Comparison of ENCODE assay signal across 1 cellular context in the genomic region with DNA sequence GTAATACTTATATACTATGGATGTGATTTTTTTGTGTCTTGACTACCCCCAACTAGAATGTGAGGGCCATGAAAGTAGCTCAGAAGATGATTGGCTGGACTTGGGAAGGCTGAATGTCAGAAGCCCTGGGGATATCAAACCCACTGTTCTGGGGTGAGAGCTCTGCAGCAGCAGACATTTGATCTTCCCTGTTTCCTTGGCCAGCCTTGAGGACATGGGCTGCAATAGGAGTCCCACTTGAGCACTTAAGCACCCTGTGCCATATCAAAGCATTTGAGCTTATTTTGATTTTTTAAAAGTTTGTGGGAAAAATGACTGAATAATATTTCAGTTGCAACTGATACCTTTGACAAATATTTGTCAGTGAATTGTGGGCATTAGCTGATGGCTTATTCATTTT.
TF ChIP-seq lines count a peak whose summit lies in the region.

No MANE protein-coding gene starts in this region.

TF ChIP-seq in GM23338, 12 proteins besides CTCF, POLR2A, EP300 and RAD21 (continued from another document):
- TF ChIP-seq, protein P1, sequence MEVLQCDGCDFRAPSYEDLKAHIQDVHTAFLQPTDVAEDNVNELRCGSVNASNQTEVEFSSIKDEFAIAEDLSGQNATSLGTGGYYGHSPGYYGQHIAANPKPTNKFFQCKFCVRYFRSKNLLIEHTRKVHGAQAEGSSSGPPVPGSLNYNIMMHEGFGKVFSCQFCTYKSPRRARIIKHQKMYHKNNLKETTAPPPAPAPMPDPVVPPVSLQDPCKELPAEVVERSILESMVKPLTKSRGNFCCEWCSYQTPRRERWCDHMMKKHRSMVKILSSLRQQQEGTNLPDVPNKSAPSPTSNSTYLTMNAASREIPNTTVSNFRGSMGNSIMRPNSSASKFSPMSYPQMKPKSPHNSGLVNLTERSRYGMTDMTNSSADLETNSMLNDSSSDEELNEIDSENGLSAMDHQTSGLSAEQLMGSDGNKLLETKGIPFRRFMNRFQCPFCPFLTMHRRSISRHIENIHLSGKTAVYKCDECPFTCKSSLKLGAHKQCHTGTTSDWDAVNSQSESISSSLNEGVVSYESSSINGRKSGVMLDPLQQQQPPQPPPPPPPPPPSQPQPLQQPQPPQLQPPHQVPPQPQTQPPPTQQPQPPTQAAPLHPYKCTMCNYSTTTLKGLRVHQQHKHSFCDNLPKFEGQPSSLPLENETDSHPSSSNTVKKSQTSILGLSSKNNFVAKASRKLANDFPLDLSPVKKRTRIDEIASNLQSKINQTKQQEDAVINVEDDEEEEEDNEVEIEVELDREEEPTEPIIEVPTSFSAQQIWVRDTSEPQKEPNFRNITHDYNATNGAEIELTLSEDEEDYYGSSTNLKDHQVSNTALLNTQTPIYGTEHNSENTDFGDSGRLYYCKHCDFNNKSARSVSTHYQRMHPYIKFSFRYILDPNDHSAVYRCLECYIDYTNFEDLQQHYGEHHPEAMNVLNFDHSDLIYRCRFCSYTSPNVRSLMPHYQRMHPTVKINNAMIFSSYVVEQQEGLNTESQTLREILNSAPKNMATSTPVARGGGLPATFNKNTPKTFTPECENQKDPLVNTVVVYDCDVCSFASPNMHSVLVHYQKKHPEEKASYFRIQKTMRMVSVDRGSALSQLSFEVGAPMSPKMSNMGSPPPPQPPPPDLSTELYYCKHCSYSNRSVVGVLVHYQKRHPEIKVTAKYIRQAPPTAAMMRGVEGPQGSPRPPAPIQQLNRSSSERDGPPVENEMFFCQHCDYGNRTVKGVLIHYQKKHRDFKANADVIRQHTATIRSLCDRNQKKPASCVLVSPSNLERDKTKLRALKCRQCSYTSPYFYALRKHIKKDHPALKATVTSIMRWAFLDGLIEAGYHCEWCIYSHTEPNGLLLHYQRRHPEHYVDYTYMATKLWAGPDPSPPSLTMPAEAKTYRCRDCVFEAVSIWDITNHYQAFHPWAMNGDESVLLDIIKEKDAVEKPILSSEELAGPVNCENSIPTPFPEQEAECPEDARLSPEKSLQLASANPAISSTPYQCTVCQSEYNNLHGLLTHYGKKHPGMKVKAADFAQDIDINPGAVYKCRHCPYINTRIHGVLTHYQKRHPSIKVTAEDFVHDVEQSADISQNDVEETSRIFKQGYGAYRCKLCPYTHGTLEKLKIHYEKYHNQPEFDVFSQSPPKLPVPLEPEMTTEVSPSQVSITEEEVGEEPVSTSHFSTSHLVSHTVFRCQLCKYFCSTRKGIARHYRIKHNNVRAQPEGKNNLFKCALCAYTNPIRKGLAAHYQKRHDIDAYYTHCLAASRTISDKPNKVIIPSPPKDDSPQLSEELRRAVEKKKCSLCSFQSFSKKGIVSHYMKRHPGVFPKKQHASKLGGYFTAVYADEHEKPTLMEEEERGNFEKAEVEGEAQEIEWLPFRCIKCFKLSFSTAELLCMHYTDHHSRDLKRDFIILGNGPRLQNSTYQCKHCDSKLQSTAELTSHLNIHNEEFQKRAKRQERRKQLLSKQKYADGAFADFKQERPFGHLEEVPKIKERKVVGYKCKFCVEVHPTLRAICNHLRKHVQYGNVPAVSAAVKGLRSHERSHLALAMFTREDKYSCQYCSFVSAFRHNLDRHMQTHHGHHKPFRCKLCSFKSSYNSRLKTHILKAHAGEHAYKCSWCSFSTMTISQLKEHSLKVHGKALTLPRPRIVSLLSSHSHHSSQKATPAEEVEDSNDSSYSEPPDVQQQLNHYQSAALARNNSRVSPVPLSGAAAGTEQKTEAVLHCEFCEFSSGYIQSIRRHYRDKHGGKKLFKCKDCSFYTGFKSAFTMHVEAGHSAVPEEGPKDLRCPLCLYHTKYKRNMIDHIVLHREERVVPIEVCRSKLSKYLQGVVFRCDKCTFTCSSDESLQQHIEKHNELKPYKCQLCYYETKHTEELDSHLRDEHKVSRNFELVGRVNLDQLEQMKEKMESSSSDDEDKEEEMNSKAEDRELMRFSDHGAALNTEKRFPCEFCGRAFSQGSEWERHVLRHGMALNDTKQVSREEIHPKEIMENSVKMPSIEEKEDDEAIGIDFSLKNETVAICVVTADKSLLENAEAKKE (CRISPR knock-in tag; IDR thresholded peaks at IDR 0.05) = no peak
